Comparison of ENCODE assay signal across 21 cellular contexts in genomic region chr15:33298631-33299030, GRCh38. TPM values are rescaled to one million over a fixed set of nuclear protein-coding genes. Genes with fewer than 3 reads are reported as not detected.
"Had no signal": no experiment of that assay in that cellular context is flagged by ENCODE, and none has a peak within 500 bp of the region (broad histone marks: within the 10 kb centered on the region; RNA-seq: fewer than 3 reads in every experiment).

No MANE protein-coding gene starts in this region.

- H3K27ac ChIP-seq: right lobe of liver, suprapubic skin, upper lobe of left lung had no signal

- H3K9me3 ChIP-seq: mucosa of descending colon, right lobe of liver, suprapubic skin, upper lobe of left lung had no signal

- H3K9me3 Mint-ChIP-seq: activated B cell treated with CpG ODN at 0.5 μM for 24 hours; activated CD4-positive, alpha-beta T cell treated with anti-CD3 and anti-CD28 coated beads, Interleukin-2, amount 10 ng/mL, durations not matched to agents 24 days and 14 days; activated naive CD4-positive, alpha-beta T cell treated with anti-CD3 and anti-CD28 coated beads, Interleukin-2, amount 10 ng/mL, durations not matched to agents 7 days and 5 days; central memory CD8-positive, alpha-beta T cell; natural killer cell had no signal

- H3K27me3 ChIP-seq: right lobe of liver, upper lobe of left lung had no signal

- DNase-seq: activated B cell treated with CpG ODN at 0.5 μM for 24 hours; activated CD4-positive, alpha-beta T cell treated with anti-CD3 and anti-CD28 coated beads, Interleukin-2, amount 10 ng/mL, durations not matched to agents 24 days and 14 days; activated CD8-positive, alpha-beta memory T cell treated with anti-CD3 and anti-CD28 coated beads for 24 hours; activated naive CD4-positive, alpha-beta T cell treated with anti-CD3 and anti-CD28 coated beads, Interleukin-2, amount 10 ng/mL, durations not matched to agents 7 days and 5 days; cortex of kidney; effector CD8-positive, alpha-beta T cell; hypothalamus; mucosa of descending colon; natural killer cell; nucleus accumbens; right lobe of liver; stimulated activated CD4-positive, alpha-beta T cell treated with anti-CD3 and anti-CD28 coated beads, Interleukin-12 subunit alpha, Interleukin-12 subunit beta, amount 100 ng/mL, for 4 hours; stimulated activated CD4-positive, alpha-beta T cell treated with anti-CD3 and anti-CD28 coated beads, Interleukin-4, amount 100 ng/mL, for 1 hour; stimulated activated CD8-positive, alpha-beta memory T cell treated with anti-CD3 and anti-CD28 coated beads, Interleukin-4, amount 100 ng/mL, for 48 hours; stimulated activated naive CD8-positive, alpha-beta T cell treated with anti-CD3 and anti-CD28 coated beads, Interleukin-15, Interleukin-2, amounts not matched to agents 100 U/mL and 50 U/mL, for 24 hours; T-helper 17 cell had no signal

- H3K27ac Mint-ChIP-seq: activated B cell treated with CpG ODN at 0.5 μM for 24 hours; activated CD4-positive, alpha-beta T cell treated with anti-CD3 and anti-CD28 coated beads, Interleukin-2, amount 10 ng/mL, durations not matched to agents 24 days and 14 days; activated naive CD4-positive, alpha-beta T cell treated with anti-CD3 and anti-CD28 coated beads, Interleukin-2, amount 10 ng/mL, durations not matched to agents 7 days and 5 days; natural killer cell; progenitor cell of endocrine pancreas; T-helper 17 cell had no signal

- H3K4me3 Mint-ChIP-seq: activated B cell treated with CpG ODN at 0.5 μM for 24 hours; activated CD4-positive, alpha-beta T cell treated with anti-CD3 and anti-CD28 coated beads, Interleukin-2, amount 10 ng/mL, durations not matched to agents 24 days and 14 days; activated naive CD4-positive, alpha-beta T cell treated with anti-CD3 and anti-CD28 coated beads, Interleukin-2, amount 10 ng/mL, durations not matched to agents 7 days and 5 days; central memory CD8-positive, alpha-beta T cell; natural killer cell; T-helper 17 cell had no signal

- H3K4me1 Mint-ChIP-seq: activated B cell treated with CpG ODN at 0.5 μM for 24 hours; activated CD4-positive, alpha-beta T cell treated with anti-CD3 and anti-CD28 coated beads, Interleukin-2, amount 10 ng/mL, durations not matched to agents 24 days and 14 days; activated naive CD4-positive, alpha-beta T cell treated with anti-CD3 and anti-CD28 coated beads, Interleukin-2, amount 10 ng/mL, durations not matched to agents 7 days and 5 days; central memory CD8-positive, alpha-beta T cell; natural killer cell had no signal

- H3K4me3 ChIP-seq: mucosa of descending colon, right lobe of liver, suprapubic skin, upper lobe of left lung had no signal

- H3K36me3 ChIP-seq: right lobe of liver, suprapubic skin, upper lobe of left lung had no signal

- H3K27me3 Mint-ChIP-seq: activated naive CD4-positive, alpha-beta T cell treated with anti-CD3 and anti-CD28 coated beads, Interleukin-2, amount 10 ng/mL, durations not matched to agents 7 days and 5 days had no signal

- H3K36me3 Mint-ChIP-seq: activated naive CD4-positive, alpha-beta T cell treated with anti-CD3 and anti-CD28 coated beads, Interleukin-2, amount 10 ng/mL, durations not matched to agents 7 days and 5 days; natural killer cell had no signal

- H3K4me1 ChIP-seq: suprapubic skin, upper lobe of left lung had no signal

RNA-seq across cellular contexts. Expression of gene RYR3, which starts 12.1 kb away (rescaled TPM):
- total RNA-seq: activated B cell treated with CpG ODN at 0.5 μM for 24 hours; activated CD4-positive, alpha-beta T cell treated with anti-CD3 and anti-CD28 coated beads, Interleukin-2, amount 10 ng/mL, durations not matched to agents 24 days and 14 days; lung microvascular endothelial cell had no signal
